In genomic region chr1:30471307-30471706, GRCh38 we compare ENCODE assay signal across 15 cellular contexts.
DNase-seq lines count a peak whose midpoint lies in the region; ATAC-seq and TF ChIP-seq lines count a peak whose summit lies in the region.
"Had no signal": no experiment of that assay in that cellular context is flagged by ENCODE, and none has a peak within 500 bp of the region (broad histone marks: within the 10 kb centered on the region; RNA-seq: fewer than 3 reads in every experiment).

No MANE protein-coding gene starts in this region.

- H3K4me3 ChIP-seq in DND-41 (ENCODE audit: low read depth in 1 of 2, low read length in 2 of 2) = no peak overlapping the region
- H3K4me3 ChIP-seq in A673 (ENCODE audit: low read depth, low read length, poor library complexity, severe bottlenecking) = no peak overlapping the region
- H3K4me3 ChIP-seq: BLaER1 treated with 17β-estradiol and CSF1 and Interleukin-3, amounts not matched to agents 10 nM and 100 nM had no signal

- no peak overlapping the region for H2AFZ ChIP-seq in DND-41 (ENCODE audit: low read depth, low read length)

- no peaks in the 10 kb centered on the region for H3K4me1 Mint-ChIP-seq in activated CD4-positive, alpha-beta T cell treated with anti-CD3 and anti-CD28 coated beads for 36 hours
- no peaks in the 10 kb centered on the region for H3K4me1 Mint-ChIP-seq in activated CD4-positive, alpha-beta T cell treated with anti-CD3 and anti-CD28 coated beads, Interleukin-2, amount 10 ng/mL, durations not matched to agents 7 days and 5 days

- peaks cover 2% of the 10 kb centered on the region for H3K27me3 Mint-ChIP-seq in activated CD4-positive, alpha-beta T cell treated with anti-CD3 and anti-CD28 coated beads for 36 hours
- no peaks in the 10 kb centered on the region for H3K27me3 Mint-ChIP-seq in activated CD4-positive, alpha-beta T cell treated with anti-CD3 and anti-CD28 coated beads, Interleukin-2, amount 10 ng/mL, durations not matched to agents 7 days and 5 days

- ATAC-seq in activated CD4-positive, alpha-beta T cell treated with anti-CD3 and anti-CD28 coated beads for 36 hours = peak; percentile 64
- ATAC-seq in DND-41 (ENCODE audit: insufficient read depth, low read depth) = peak; percentile 47; the same call in 2 of the 3 replicates
- peak; percentile 28 for ATAC-seq in foreskin keratinocyte
- ATAC-seq in GM21619 (IDR thresholded peaks at IDR 0.05; ENCODE audit: unreplicated experiment) = no peak

- no peaks in the 10 kb centered on the region for H3K27me3 ChIP-seq in DND-41 (ENCODE audit: insufficient read depth, low read length, poor library complexity)
- H3K27me3 ChIP-seq in foreskin keratinocyte = peaks cover 5% of the 10 kb centered on the region
- no peaks in the 10 kb centered on the region for H3K27me3 ChIP-seq in A673 (replicated peaks; ENCODE audit: insufficient read depth, low read depth, low read length, poor library complexity)
- H3K27me3 ChIP-seq: BLaER1 treated with 17β-estradiol and CSF1 and Interleukin-3, amounts not matched to agents 10 nM and 100 nM had no signal

- peak; percentile 10 for DNase-seq in activated CD4-positive, alpha-beta T cell treated with anti-CD3 and anti-CD28 coated beads for 36 hours
- no peak for DNase-seq in activated CD4-positive, alpha-beta T cell treated with anti-CD3 and anti-CD28 coated beads, Interleukin-2, amount 10 ng/mL, durations not matched to agents 7 days and 5 days
- DNase-seq in DND-41 = no peak
- DNase-seq in M059J (ENCODE audit: low read depth) = peak; percentile 20
- peak in 1 of 2 donors; percentile 23 for DNase-seq in foreskin keratinocyte
- no peak for DNase-seq in A673 (ENCODE audit: low spot score)
- no peak for DNase-seq in epidermal melanocyte (ENCODE audit: insufficient read length, low spot score)
- DNase-seq: GF-D8, NCI-H1930, NCI-H2171, NCI-H446, NCI-H69 had no signal

- H3K27ac Mint-ChIP-seq in activated CD4-positive, alpha-beta T cell treated with anti-CD3 and anti-CD28 coated beads for 36 hours = no peak overlapping the region
- no peak overlapping the region for H3K27ac Mint-ChIP-seq in activated CD4-positive, alpha-beta T cell treated with anti-CD3 and anti-CD28 coated beads, Interleukin-2, amount 10 ng/mL, durations not matched to agents 7 days and 5 days
- H3K27ac Mint-ChIP-seq: IgD-negative memory B cell had no signal

- POLR2A ChIA-PET in activated CD4-positive, alpha-beta T cell treated with anti-CD3 and anti-CD28 coated beads for 36 hours (lab: Charles Lee) = no interaction called here
- POLR2A ChIA-PET in activated CD4-positive, alpha-beta T cell treated with anti-CD3 and anti-CD28 coated beads, Interleukin-2, amount 10 ng/mL, durations not matched to agents 7 days and 5 days (lab: Charles Lee) = no interaction called here
- POLR2A ChIA-PET in A673 (lab: Charles Lee; ENCODE audit: low non-redundant PET) = no interaction called here

- no peaks in the 10 kb centered on the region for H3K36me3 Mint-ChIP-seq in activated CD4-positive, alpha-beta T cell treated with anti-CD3 and anti-CD28 coated beads for 36 hours (ENCODE audit: low read depth)
- no peaks in the 10 kb centered on the region for H3K36me3 Mint-ChIP-seq in activated CD4-positive, alpha-beta T cell treated with anti-CD3 and anti-CD28 coated beads, Interleukin-2, amount 10 ng/mL, durations not matched to agents 7 days and 5 days (ENCODE audit: low read depth)
- H3K36me3 Mint-ChIP-seq: IgD-negative memory B cell had no signal

- H3K9me3 ChIP-seq in DND-41 (ENCODE audit: insufficient read depth, low read length, severe bottlenecking) = no peaks in the 10 kb centered on the region
- no peaks in the 10 kb centered on the region for H3K9me3 ChIP-seq in A673 (ENCODE audit: low read depth, low read length, poor library complexity, severe bottlenecking)
- H3K9me3 ChIP-seq: BLaER1 treated with 17β-estradiol and CSF1 and Interleukin-3, amounts not matched to agents 10 nM and 100 nM had no signal

- H3K9ac ChIP-seq in DND-41 (ENCODE audit: low read depth, low read length) = no peak overlapping the region
- H3K9ac ChIP-seq: BLaER1 treated with 17β-estradiol and CSF1 and Interleukin-3, amounts not matched to agents 10 nM and 100 nM had no signal

- no peak overlapping the region for H3K4me3 Mint-ChIP-seq in activated CD4-positive, alpha-beta T cell treated with anti-CD3 and anti-CD28 coated beads for 36 hours
- no peak overlapping the region for H3K4me3 Mint-ChIP-seq in activated CD4-positive, alpha-beta T cell treated with anti-CD3 and anti-CD28 coated beads, Interleukin-2, amount 10 ng/mL, durations not matched to agents 7 days and 5 days
- H3K4me3 Mint-ChIP-seq: IgD-negative memory B cell had no signal

- no peaks in the 10 kb centered on the region for H3K79me2 ChIP-seq in DND-41 (ENCODE audit: insufficient read depth, low read length)

- no peaks in the 10 kb centered on the region for H3K36me3 ChIP-seq in DND-41 (ENCODE audit: insufficient read depth, low read length)
- H3K36me3 ChIP-seq in A673 (ENCODE audit: insufficient read depth, low read length, poor library complexity, severe bottlenecking) = no peaks in the 10 kb centered on the region
- H3K36me3 ChIP-seq: BLaER1 treated with 17β-estradiol and CSF1 and Interleukin-3, amounts not matched to agents 10 nM and 100 nM had no signal

- no TSS peak for BruUV-seq in A673 (replicated peaks; lab: Mats Ljungman, UMichigan)

- TF ChIP-seq CTCF in DND-41 (IDR thresholded peaks at IDR 0.05; ENCODE audit: borderline replicate concordance, extremely low read depth, low read length, poor library complexity, severe bottlenecking) = no peak
- TF ChIP-seq CTCF in foreskin keratinocyte (conservative IDR thresholded peaks at IDR 0.05) = no peak
- no peak for TF ChIP-seq CTCF in A673 (conservative IDR thresholded peaks at IDR 0.05; ENCODE audit: low read depth, low read length)

- CTCF ChIA-PET in activated CD4-positive, alpha-beta T cell treated with anti-CD3 and anti-CD28 coated beads for 36 hours (lab: Charles Lee) = no interaction called here
- CTCF ChIA-PET in activated CD4-positive, alpha-beta T cell treated with anti-CD3 and anti-CD28 coated beads, Interleukin-2, amount 10 ng/mL, durations not matched to agents 7 days and 5 days (lab: Charles Lee) = no interaction called here
- CTCF ChIA-PET in A673 (lab: Charles Lee) = interaction anchor here (0.5 kb wide), 1 partner anchor 215 kb away, joined by 8 read pairs; no protein-coding TSS in a partner anchor

- H3K4me1 ChIP-seq in DND-41 (ENCODE audit: insufficient read depth, low read length) = no peaks in the 10 kb centered on the region
- H3K4me1 ChIP-seq in foreskin keratinocyte = no peaks in the 10 kb centered on the region
- no peaks in the 10 kb centered on the region for H3K4me1 ChIP-seq in A673 (ENCODE audit: insufficient read depth, low read length, poor library complexity, severe bottlenecking)
- H3K4me1 ChIP-seq: BLaER1 treated with 17β-estradiol and CSF1 and Interleukin-3, amounts not matched to agents 10 nM and 100 nM had no signal

- no peak overlapping the region for H3K4me2 ChIP-seq in DND-41 (ENCODE audit: insufficient read depth, low read length)
- H3K4me2 ChIP-seq: BLaER1 treated with 17β-estradiol and CSF1 and Interleukin-3, amounts not matched to agents 10 nM and 100 nM had no signal

- H3K27ac ChIP-seq in DND-41 (ENCODE audit: low read length) (no peak overlapping the region), foreskin keratinocyte (no peak overlapping the region), A673 (ENCODE audit: low read depth, low read length, poor library complexity, severe bottlenecking) (no peak overlapping the region)
- H3K27ac ChIP-seq: BLaER1 treated with 17β-estradiol and CSF1 and Interleukin-3, amounts not matched to agents 10 nM and 100 nM had no signal

- H3K9me3 Mint-ChIP-seq in activated CD4-positive, alpha-beta T cell treated with anti-CD3 and anti-CD28 coated beads for 36 hours (ENCODE audit: low read depth) = no peaks in the 10 kb centered on the region
- H3K9me3 Mint-ChIP-seq in activated CD4-positive, alpha-beta T cell treated with anti-CD3 and anti-CD28 coated beads, Interleukin-2, amount 10 ng/mL, durations not matched to agents 7 days and 5 days = no peaks in the 10 kb centered on the region
- H3K9me3 Mint-ChIP-seq: IgD-negative memory B cell had no signal

- no peaks in the 10 kb centered on the region for H4K20me1 ChIP-seq in DND-41 (ENCODE audit: insufficient read depth, low read length)
- H4K20me1 ChIP-seq: BLaER1 treated with 17β-estradiol and CSF1 and Interleukin-3, amounts not matched to agents 10 nM and 100 nM had no signal

- intact Hi-C loops in activated CD4-positive, alpha-beta T cell treated with anti-CD3 and anti-CD28 coated beads for 36 hours (cut with DNase I, micrococcal nuclease) = no loop called here
- intact Hi-C loops in A673 (cut with micrococcal nuclease; ENCODE audit: unreplicated experiment) = no loop called here

Comparison
In these comparisons a context has a peak if more than half of its experiments do, and no peak if none do; other contexts are left out.
1. DNase-seq: peak in activated CD4-positive, alpha-beta T cell treated with anti-CD3 and anti-CD28 coated beads for 36 hours (single experiment) and M059J (single experiment); none in activated CD4-positive, alpha-beta T cell treated with anti-CD3 and anti-CD28 coated beads, Interleukin-2, amount 10 ng/mL, durations not matched to agents 7 days and 5 days (single experiment), DND-41 (single experiment), A673 (single experiment) and epidermal melanocyte (single experiment).